In the genomic region with DNA sequence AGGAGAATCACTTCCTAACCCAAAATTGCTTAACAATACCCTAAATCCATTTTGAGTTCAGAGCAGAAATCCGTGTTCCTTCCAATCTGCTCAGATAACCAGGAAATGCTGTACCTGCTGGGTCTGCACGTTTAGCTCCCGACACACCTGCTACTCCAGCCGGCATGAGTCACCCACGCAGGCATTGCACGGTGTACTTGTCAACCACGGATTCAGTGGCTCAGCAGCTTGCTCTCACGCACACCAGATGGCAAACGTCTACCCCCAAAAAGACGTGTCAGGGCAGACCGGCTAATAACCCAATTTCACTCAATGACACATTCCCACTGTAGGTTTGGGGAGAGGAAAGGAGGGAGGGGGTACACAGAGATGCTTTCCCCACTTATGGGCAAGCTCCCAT, we compare ENCODE assay signal across 10 cellular contexts.
DNase-seq lines count a peak whose midpoint lies in the region; ATAC-seq, FAIRE-seq and TF ChIP-seq lines count a peak whose summit lies in the region.
"Had no signal": no experiment of that assay in that cellular context is flagged by ENCODE, and none has a peak within 500 bp of the region (broad histone marks: within the 10 kb centered on the region; RNA-seq: fewer than 3 reads in every experiment).

No MANE protein-coding gene starts in this region.

- H3K4me1 ChIP-seq in breast epithelium = no peaks in the 10 kb centered on the region
- peaks cover 0 to 11% (median 0%) of the 10 kb centered on the region in 3 donors for H3K4me1 ChIP-seq in pancreas
- peaks cover 10 to 15% of the 10 kb centered on the region in 2 donors for H3K4me1 ChIP-seq in thyroid gland

- peaks cover 0 to 4% of the 10 kb centered on the region in 2 donors for H3K36me3 Mint-ChIP-seq in CD14-positive monocyte

- TF ChIP-seq CTCF in breast epithelium (IDR thresholded peaks at IDR 0.05) (no peak), pancreas (IDR thresholded peaks at IDR 0.05) (no peak), CD14-positive monocyte (IDR thresholded peaks at IDR 0.05) (no peak), thyroid gland (IDR thresholded peaks at IDR 0.05) (no peak)

- DNase-seq in EL (peak; percentile 25), NCI-H2196 treated with DMSO at 0.1 percent for 48 hours (lab: John Stamatoyannopoulos, UW; ENCODE audit: unreplicated experiment) (peak; percentile 73), breast epithelium (ENCODE audit: low spot score in 2 of 2) (peak; percentile 29 to 58), pancreas (peak in 5 of 6 donors; percentile 67 to 84 (median 78)), pons (ENCODE audit: low spot score) (no peak), CD14-positive monocyte (ENCODE audit: low spot score) (no peak), thyroid gland (no peak)

- H3K9me3 Mint-ChIP-seq in CD14-positive monocyte = peaks cover 0 to 9% (median 2%) of the 10 kb centered on the region in 7 donors

- peaks cover 42 to 58% (median 56%) of the 10 kb centered on the region in 3 donors for H3K27me3 Mint-ChIP-seq in CD14-positive monocyte (ENCODE audit: low read depth in 3 of 3)

- H3K9me3 ChIP-seq in breast epithelium (no peaks in the 10 kb centered on the region), pancreas (no peaks in the 10 kb centered on the region), thyroid gland (no peaks in the 10 kb centered on the region)

- FAIRE-seq in pancreas (lab: Jason Lieb, UNC) = no peak
- FAIRE-seq: endometrium had no signal

- TF ChIP-seq POLR2A in breast epithelium (IDR thresholded peaks at IDR 0.05) (no peak), thyroid gland (IDR thresholded peaks at IDR 0.05) (no peak)

- no peak overlapping the region for H3K27ac Mint-ChIP-seq in CD14-positive monocyte

- WGBS in pancreas, 2 donors = 14 to 15% methylated on average over 11 of the region's 11 CpGs
- WGBS in thyroid gland, 2 donors = 72 to 74% methylated on average over 11 of the region's 11 CpGs

- no peak overlapping the region for H3K4me3 ChIP-seq in breast epithelium
- H3K4me3 ChIP-seq in pancreas = peak overlapping the region in 1 of 4 donors; percentile 18
- H3K4me3 ChIP-seq in thyroid gland (replicated peaks in 1 of 3) = no peak overlapping the region
- H3K4me3 ChIP-seq: SK-N-MC had no signal

- no peaks in the 10 kb centered on the region for H3K36me3 ChIP-seq in breast epithelium
- no peaks in the 10 kb centered on the region for H3K36me3 ChIP-seq in pancreas
- no peaks in the 10 kb centered on the region for H3K36me3 ChIP-seq in thyroid gland

- peaks cover 15% of the 10 kb centered on the region for H3K4me1 Mint-ChIP-seq in CD14-positive monocyte

- ATAC-seq in pancreas (peak; percentile 74 to 86 (median 78)), HG03139 (IDR thresholded peaks at IDR 0.05; ENCODE audit: unreplicated experiment) (no peak)

- H3K27ac ChIP-seq in breast epithelium (no peak overlapping the region), pancreas (peak overlapping the region; percentile 3 to 84 (median 44)), thyroid gland (no peak overlapping the region)
- H3K27ac ChIP-seq: SK-N-MC had no signal

- H3K4me3 Mint-ChIP-seq in CD14-positive monocyte = peak overlapping the region in 1 of 2 donors; percentile 44

- H3K27me3 ChIP-seq in breast epithelium = peaks cover 0 to 33% of the 10 kb centered on the region in 2 donors
- H3K27me3 ChIP-seq in pancreas = peaks cover 0 to 2% (median 0%) of the 10 kb centered on the region in 4 donors
- peaks cover 9% of the 10 kb centered on the region for H3K27me3 ChIP-seq in thyroid gland

- intact Hi-C loops in breast epithelium (cut with DNase I; ENCODE audit: low total_unique reads) (no loop called here), pancreas (cut with DNase I) (no loop called here), CD14-positive monocyte (cut with micrococcal nuclease) (no loop called here), thyroid gland (cut with DNase I) (no loop called here)

Comparison
In these comparisons a context has a peak if more than half of its experiments do, and no peak if none do; other contexts are left out.
1. DNase-seq: peak in EL (single experiment), NCI-H2196 treated with DMSO at 0.1 percent for 48 hours (single experiment), breast epithelium (2 of 2) and pancreas (5 of 6); none in pons (single experiment), CD14-positive monocyte (single experiment) and thyroid gland (0 of 2).
2. H3K27ac ChIP-seq: peak in pancreas (4 of 4); none in breast epithelium (0 of 2) and thyroid gland (0 of 3).